In the genomic region with DNA sequence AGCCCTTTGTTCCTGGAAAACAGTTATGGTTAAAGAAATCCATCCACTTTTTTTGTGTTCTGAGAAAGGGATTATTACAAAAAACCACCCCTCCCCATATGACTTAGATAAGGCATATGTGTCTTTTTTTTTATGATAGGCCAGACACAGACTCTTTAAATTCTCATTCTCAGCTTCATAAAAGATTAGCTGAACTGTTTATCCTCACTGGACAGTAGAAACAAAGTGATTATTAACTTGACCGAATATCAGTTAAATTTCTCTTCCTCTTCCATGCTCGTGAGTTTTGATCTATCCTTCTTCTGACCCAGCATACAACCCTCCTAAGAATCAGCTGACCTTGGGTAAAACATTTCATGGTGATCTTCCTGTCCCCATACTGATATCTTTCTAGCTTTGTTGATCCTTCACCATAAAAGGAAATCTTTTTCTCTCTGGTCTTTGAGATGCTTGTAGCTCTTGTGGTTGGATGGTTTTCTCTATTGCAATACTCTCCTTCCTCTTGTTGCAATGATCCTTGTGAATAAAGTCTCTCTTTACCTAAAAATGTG, we compare ENCODE assay signal across 9 cellular contexts. TPM values are rescaled to one million over a fixed set of nuclear protein-coding genes. Genes with fewer than 3 reads are reported as not detected.
DNase-seq lines count a peak whose midpoint lies in the region; ATAC-seq and TF ChIP-seq lines count a peak whose summit lies in the region.
"Had no signal": no experiment of that assay in that cellular context is flagged by ENCODE, and none has a peak within 500 bp of the region (broad histone marks: within the 10 kb centered on the region; RNA-seq: fewer than 3 reads in every experiment).

No MANE protein-coding gene starts in this region.

- H3K4me3 ChIP-seq in sigmoid colon (peak overlapping the region in 1 of 4 donors; percentile 30), ascending aorta (peak overlapping the region in 1 of 2 donors; percentile 34)

- DNase-seq in OCI-M1 (lab: John Stamatoyannopoulos, UW) (peak; percentile 93), sigmoid colon (no peak), ascending aorta (ENCODE audit: low spot score in 2 of 2) (no peak), posterior vena cava (ENCODE audit: low spot score) (no peak), cerebellar nuclear complex (lab: John Stamatoyannopoulos, UW) (no peak)
- no peak for DNase-seq in activated T-cell treated with anti-CD3 and anti-CD28 coated beads, Interleukin-2, amount 50 U/mL, for 1 hour

- H3K36me3 ChIP-seq in sigmoid colon: no peaks in the 10 kb centered on the region
- H3K36me3 ChIP-seq in ascending aorta: no peaks in the 10 kb centered on the region

- no peak for TF ChIP-seq EP300 in sigmoid colon (IDR thresholded peaks at IDR 0.05)

- H3K27me3 ChIP-seq in sigmoid colon (no peaks in the 10 kb centered on the region), ascending aorta (no peaks in the 10 kb centered on the region)

- peak overlapping the region; percentile 28 to 60 (median 46) for H3K27ac ChIP-seq in sigmoid colon
- H3K27ac ChIP-seq in ascending aorta: no peak overlapping the region

- H3K9me3 ChIP-seq in sigmoid colon (no peaks in the 10 kb centered on the region), ascending aorta (no peaks in the 10 kb centered on the region)

- H3K4me1 ChIP-seq in sigmoid colon: no peaks in the 10 kb centered on the region
- no peaks in the 10 kb centered on the region for H3K4me1 ChIP-seq in ascending aorta

- ATAC-seq in GM18517 (IDR thresholded peaks at IDR 0.05; ENCODE audit: unreplicated experiment) (peak; percentile 66), GM21825 (IDR thresholded peaks at IDR 0.05; ENCODE audit: unreplicated experiment) (peak; percentile 56)
- ATAC-seq: HCT116 had no signal

- no peak for TF ChIP-seq CTCF in sigmoid colon (IDR thresholded peaks at IDR 0.05)
- TF ChIP-seq CTCF in ascending aorta (IDR thresholded peaks at IDR 0.05): no peak

- 45 to 65% methylated on average over 2 of the region's 2 CpGs for WGBS in sigmoid colon, 2 donors

- TF ChIP-seq POLR2A in sigmoid colon (IDR thresholded peaks at IDR 0.05): no peak

- intact Hi-C loops in sigmoid colon (cut with DNase I) (no loop called here), ascending aorta (cut with DNase I) (no loop called here), posterior vena cava (cut with DNase I) (no loop called here)

RNA-seq across cellular contexts. Expression of a gene that starts 26.2 kb away (rescaled TPM):
- total RNA-seq in sigmoid colon (under 1 TPM in 2 of 4 donors, not detected in 2; 0.28 to 0.41 TPM), ascending aorta (0.43 TPM), posterior vena cava (under 1 TPM in 1 of 2 donors, not detected in 1; 0.10 TPM)
- polyA plus RNA-seq in sigmoid colon: under 1 TPM in 1 of 3 donors, not detected in 2; 0.06 TPM

RNA-seq across cellular contexts. Expression of a gene that starts 37.3 kb away (rescaled TPM):
- total RNA-seq in sigmoid colon (not detected), ascending aorta (not detected), posterior vena cava (not detected)
- polyA plus RNA-seq in sigmoid colon: not detected

RNA-seq across cellular contexts. Expression of a gene that starts 53.9 kb away (rescaled TPM):
- total RNA-seq in sigmoid colon (under 1 TPM in 2 of 4 donors, not detected in 2; 0.14 to 0.28 TPM), ascending aorta (not detected), posterior vena cava (under 1 TPM in 1 of 2 donors, not detected in 1; 0.33 TPM)
- polyA plus RNA-seq in sigmoid colon: under 1 TPM in 1 of 3 donors, not detected in 2; 0.06 TPM

Comparison
In these comparisons a context has a peak if more than half of its experiments do, and no peak if none do; other contexts are left out.
1. H3K27ac ChIP-seq: peak in sigmoid colon (4 of 4); none in ascending aorta (0 of 2).